ENCODE assay signal across 8 cellular contexts in the genomic region with DNA sequence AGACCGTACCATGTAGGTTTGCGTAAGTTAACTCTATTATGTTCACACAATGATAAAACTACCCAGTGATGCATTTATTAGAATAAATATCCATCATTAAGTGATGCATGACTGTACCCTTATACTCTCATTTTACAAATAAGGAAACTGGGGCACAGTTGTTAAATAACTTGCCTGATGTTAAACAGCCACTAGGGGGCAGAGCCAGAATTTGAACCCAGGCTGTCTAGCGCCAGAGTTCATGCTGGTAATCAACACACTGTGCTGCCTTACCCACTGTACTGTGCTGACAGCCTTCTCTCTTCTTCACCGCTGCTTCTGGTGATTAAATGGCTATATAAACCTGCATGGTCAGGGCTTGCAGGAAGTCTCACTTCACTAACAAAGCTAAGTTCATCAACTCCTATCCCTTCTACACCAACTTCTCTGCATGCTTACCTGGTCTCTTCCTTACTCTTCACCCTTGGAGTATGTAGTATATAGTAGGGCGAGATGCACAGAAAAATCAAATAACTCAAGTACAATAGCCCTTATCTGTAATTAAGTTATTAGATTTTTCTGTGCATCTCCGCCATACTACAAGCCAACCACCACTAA. TPM values are rescaled to one million over a fixed set of nuclear protein-coding genes. Genes with fewer than 3 reads are reported as not detected.
DNase-seq lines count a peak whose midpoint lies in the region; ATAC-seq and TF ChIP-seq lines count a peak whose summit lies in the region.

No MANE protein-coding gene starts in this region.

- no peak overlapping the region for H3K4me3 ChIP-seq in Panc1 (ENCODE audit: low read depth in 2 of 2, low read length in 2 of 2)

- no peak overlapping the region for H3K27ac ChIP-seq in Panc1 (ENCODE audit: low read length)

- DNase-seq in 8988T, result peak; percentile 11
- no peak for DNase-seq in Panc1 (ENCODE audit: low read depth, low spot score)
- DNase-seq in amniotic epithelial cell (ENCODE audit: low read depth), result peak; percentile 44
- DNase-seq in inferior parietal cortex (ENCODE audit: extremely low spot score), result peak; percentile 8
- DNase-seq in stimulated activated CD4-positive, alpha-beta T cell treated with anti-CD3 and anti-CD28 coated beads, Interleukin-4, amount 100 ng/mL, for 48 hours (ENCODE audit: low read depth in 2 of 2), result peak; percentile 4 to 20

- CTCF ChIA-PET in Panc1 (lab: Charles Lee), result interaction anchor here (1.0 kb wide), 1 partner anchor 12 kb away, joined by 4 read pairs; no protein-coding TSS in a partner anchor

- BruUV-seq in Panc1 (replicated peaks; lab: Mats Ljungman, UMichigan), result no TSS peak

- H3K27me3 ChIP-seq in Panc1 (ENCODE audit: control insufficient read depth, insufficient read depth, low read length), result no peaks in the 10 kb centered on the region

- H3K36me3 ChIP-seq in Panc1 (ENCODE audit: control insufficient read depth, insufficient read depth, low read length), result no peaks in the 10 kb centered on the region

- H3K4me1 ChIP-seq in Panc1 (ENCODE audit: control insufficient read depth, insufficient read depth, low read length), result no peaks in the 10 kb centered on the region

- POLR2A ChIA-PET in Panc1 (lab: Charles Lee), result no interaction called here

- in situ Hi-C loops in Panc1 (cut with HindIII; ENCODE audit: low pct_unique_long_range_greater_than_20kb, low sequenced_read_pairs), result no loop called here

- no peaks in the 10 kb centered on the region for H3K9me3 ChIP-seq in Panc1 (ENCODE audit: control insufficient read depth, insufficient read depth, low read depth, low read length)

- ATAC-seq in GM18909 (IDR thresholded peaks at IDR 0.05; ENCODE audit: poor library complexity, unreplicated experiment), result peak; percentile 53
- ATAC-seq in Panc1, result no peak
- ATAC-seq in GM19463 (IDR thresholded peaks at IDR 0.05; ENCODE audit: unreplicated experiment), result no peak
- no peak for ATAC-seq in GM18519 (IDR thresholded peaks at IDR 0.05; ENCODE audit: low FRiP score, unreplicated experiment)

- TF ChIP-seq CTCF in Panc1 (IDR thresholded peaks at IDR 0.05), result peak; percentile 71

- intact Hi-C loops in Panc1 (cut with micrococcal nuclease; ENCODE audit: unreplicated experiment), result no loop called here

RNA-seq across cellular contexts. Expression of a gene that starts 43.6 kb away (rescaled TPM):
- 21.2 TPM for total RNA-seq in Panc1 (2021; ENCODE audit: unreplicated experiment)
- polyA plus RNA-seq in Panc1 (2012; ENCODE audit: insufficient read length), result 15.3 TPM

RNA-seq across cellular contexts. Expression of a gene that starts 50.9 kb away (rescaled TPM):
- 132 TPM for total RNA-seq in Panc1 (2021; ENCODE audit: unreplicated experiment)
- 87.3 TPM for polyA plus RNA-seq in Panc1 (2012; ENCODE audit: insufficient read length)
